ENCODE assay signal across 8 cellular contexts in the genomic region with DNA sequence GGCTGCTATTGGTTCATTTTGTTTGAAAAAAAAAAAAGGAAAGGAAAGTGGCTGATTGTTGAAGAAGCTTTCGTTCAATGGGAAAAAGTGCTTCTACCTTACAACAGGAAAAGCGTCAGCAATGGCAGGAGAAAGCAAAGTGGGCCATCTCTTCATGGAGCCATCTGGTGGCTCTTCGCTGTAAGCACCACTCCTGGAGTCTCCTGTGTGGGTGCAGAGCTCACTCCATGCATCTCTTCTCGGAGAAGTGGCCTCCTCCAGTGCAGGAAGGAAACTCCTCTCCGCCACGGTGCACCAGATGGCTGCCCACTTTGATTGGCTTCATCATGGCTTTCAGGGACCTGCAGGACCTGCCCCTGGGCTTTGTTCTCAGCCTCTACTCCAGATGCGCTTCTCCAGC.
A peak's percentile ranks its signal among the peaks of the same experiment; 100 is the strongest.
DNase-seq lines count a peak whose midpoint lies in the region; ATAC-seq and TF ChIP-seq lines count a peak whose summit lies in the region.

No MANE protein-coding gene starts in this region.

- TF ChIP-seq RAD21 in Ishikawa (IDR thresholded peaks at IDR 0.05; ENCODE audit: low read depth), result peak; percentile 71

- ATAC-seq in activated T-cell treated with anti-CD3 and anti-CD28 coated beads, Interleukin-2, amount 50 U/mL, for 4 hours, result no peak
- ATAC-seq in SK-N-SH treated with all-trans-retinoic acid at 6 μM for 48 hours (peak; percentile 70), heart left ventricle (peak; percentile 47 to 90 (median 78)), GM18870 (IDR thresholded peaks at IDR 0.05; ENCODE audit: unreplicated experiment) (no peak)

- peaks cover 0 to 69% (median 3%) of the 10 kb centered on the region in 12 donors for H3K4me1 ChIP-seq in heart left ventricle
- H3K4me1 ChIP-seq in smooth muscle cell (ENCODE audit: low read depth), result peaks cover 13% of the 10 kb centered on the region

- H3K9me3 ChIP-seq in heart left ventricle, result no peaks in the 10 kb centered on the region
- H3K9me3 ChIP-seq in smooth muscle cell (replicated peaks; ENCODE audit: low read depth), result no peaks in the 10 kb centered on the region

- H3K4me1 Mint-ChIP-seq in activated T-cell treated with anti-CD3 and anti-CD28 coated beads, Interleukin-2, amount 50 U/mL, for 4 hours (ENCODE audit: low read depth), result peaks cover 20% of the 10 kb centered on the region

- H3K36me3 Mint-ChIP-seq in activated T-cell treated with anti-CD3 and anti-CD28 coated beads, Interleukin-2, amount 50 U/mL, for 4 hours (ENCODE audit: insufficient read depth), result no peaks in the 10 kb centered on the region

- peaks cover 12% of the 10 kb centered on the region for H3F3A ChIP-seq in smooth muscle cell (ENCODE audit: low read depth)

- H3K9me3 Mint-ChIP-seq in activated T-cell treated with anti-CD3 and anti-CD28 coated beads, Interleukin-2, amount 50 U/mL, for 4 hours, result no peaks in the 10 kb centered on the region

- intact Hi-C loops in heart left ventricle (cut with DNase I), result loop anchor here in 8 of 10 donors (1.0 to 10.0 kb wide), 9 partner anchors 137 to 460 kb away; partner anchors contain the start of genes KLLN (in 5 of the 8), PTEN (in 5 of the 8) and PAPSS2 (in 1 of the 8)

- H3K27ac ChIP-seq in heart left ventricle (no peak overlapping the region), smooth muscle cell (ENCODE audit: low read depth) (no peak overlapping the region)

- H3K4me3 Mint-ChIP-seq in activated T-cell treated with anti-CD3 and anti-CD28 coated beads, Interleukin-2, amount 50 U/mL, for 4 hours, result no peak overlapping the region

- H3K4me3 ChIP-seq in heart left ventricle (no peak overlapping the region), smooth muscle cell (no peak overlapping the region)

- H3K36me3 ChIP-seq in heart left ventricle (no peaks in the 10 kb centered on the region), smooth muscle cell (ENCODE audit: low read depth) (no peaks in the 10 kb centered on the region)

- TF ChIP-seq EP300 in Ishikawa (IDR thresholded peaks at IDR 0.05; ENCODE audit: borderline replicate concordance), result no peak

- H4K20me1 ChIP-seq in smooth muscle cell (ENCODE audit: low read depth), result no peaks in the 10 kb centered on the region

- H3K27me3 ChIP-seq in heart left ventricle (no peaks in the 10 kb centered on the region), smooth muscle cell (ENCODE audit: low read depth) (no peaks in the 10 kb centered on the region)

- DNase-seq in activated T-cell treated with anti-CD3 and anti-CD28 coated beads, Interleukin-2, amount 50 U/mL, for 4 hours, result peak; percentile 12
- DNase-seq in activated T-cell treated with anti-CD3 and anti-CD28 coated beads for 4 hours (no peak), heart left ventricle (peak; percentile 34 to 60 (median 48)), smooth muscle cell (lab: John Stamatoyannopoulos, UW; ENCODE audit: unreplicated experiment) (no peak), GM19240 (ENCODE audit: insufficient read length, low spot score) (no peak)

- TF ChIP-seq POLR2A in heart left ventricle (IDR thresholded peaks at IDR 0.05), result no peak

- 55 to 61% (median 59%) methylated on average over 7 of the region's 7 CpGs for WGBS in heart left ventricle, 4 donors
- 73% methylated on average over 7 of the region's 7 CpGs for WGBS in smooth muscle cell (ENCODE audit: low lambda C conversion rate)

- peak; percentile 48 to 76 (median 66) for TF ChIP-seq CTCF in heart left ventricle (IDR thresholded peaks at IDR 0.05)
- TF ChIP-seq CTCF in smooth muscle cell (IDR thresholded peaks at IDR 0.05; ENCODE audit: borderline replicate concordance, insufficient read depth, poor library complexity, severe bottlenecking), result peak; percentile 43

- H3K27me3 Mint-ChIP-seq in activated T-cell treated with anti-CD3 and anti-CD28 coated beads, Interleukin-2, amount 50 U/mL, for 4 hours (ENCODE audit: low read depth), result no peaks in the 10 kb centered on the region

- no peak overlapping the region for H3K9ac ChIP-seq in smooth muscle cell (ENCODE audit: low read depth)

- no peak overlapping the region for H2AFZ ChIP-seq in smooth muscle cell (ENCODE audit: low read depth)

- no peak overlapping the region for H3K4me2 ChIP-seq in smooth muscle cell

- H3K79me2 ChIP-seq in smooth muscle cell (ENCODE audit: low read depth), result no peaks in the 10 kb centered on the region

TF ChIP-seq in Ishikawa, 13 proteins besides CTCF, POLR2A, EP300 and RAD21:
- TF ChIP-seq, protein P1, sequence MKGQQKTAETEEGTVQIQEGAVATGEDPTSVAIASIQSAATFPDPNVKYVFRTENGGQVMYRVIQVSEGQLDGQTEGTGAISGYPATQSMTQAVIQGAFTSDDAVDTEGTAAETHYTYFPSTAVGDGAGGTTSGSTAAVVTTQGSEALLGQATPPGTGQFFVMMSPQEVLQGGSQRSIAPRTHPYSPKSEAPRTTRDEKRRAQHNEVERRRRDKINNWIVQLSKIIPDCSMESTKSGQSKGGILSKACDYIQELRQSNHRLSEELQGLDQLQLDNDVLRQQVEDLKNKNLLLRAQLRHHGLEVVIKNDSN (IDR thresholded peaks at IDR 0.05), result no peak
- no peak for TF ChIP-seq CEBPB (IDR thresholded peaks at IDR 0.05)
- no peak for TF ChIP-seq TEAD4 (IDR thresholded peaks at IDR 0.05)
- TF ChIP-seq EGR1 (IDR thresholded peaks at IDR 0.05), result no peak
- no peak for TF ChIP-seq TCF12 (IDR thresholded peaks at IDR 0.05; ENCODE audit: low read depth)
- TF ChIP-seq YY1 (IDR thresholded peaks at IDR 0.05; ENCODE audit: low read depth), result 0 out of 2 replicates have a peak, but pooled peaks have one; percentile 31

TF ChIP-seq in SK-N-SH treated with all-trans-retinoic acid at 6 μM for 48 hours, 23 proteins besides CTCF, POLR2A, EP300 and RAD21:
- TF ChIP-seq ZNF70 (CRISPR knock-in tag; IDR thresholded peaks at IDR 0.05) (no peak), ZFP3 (CRISPR knock-in tag; IDR thresholded peaks at IDR 0.05) (no peak), ZFP30 (CRISPR knock-in tag; IDR thresholded peaks at IDR 0.05) (no peak), SNAI2 (CRISPR knock-in tag; IDR thresholded peaks at IDR 0.05) (no peak), ARNTL (CRISPR knock-in tag; IDR thresholded peaks at IDR 0.05; ENCODE audit: borderline replicate concordance, low read depth) (no peak), PPARA (CRISPR knock-in tag; IDR thresholded peaks at IDR 0.05; ENCODE audit: borderline replicate concordance) (no peak), OSR1 (CRISPR knock-in tag; IDR thresholded peaks at IDR 0.05) (no peak), ISL1 (CRISPR knock-in tag; IDR thresholded peaks at IDR 0.05) (no peak), TCF4 (CRISPR knock-in tag; IDR thresholded peaks at IDR 0.05; ENCODE audit: borderline replicate concordance) (no peak), ZC3H10 (CRISPR knock-in tag; IDR thresholded peaks at IDR 0.05) (no peak), ZNF565 (CRISPR knock-in tag; conservative IDR thresholded peaks at IDR 0.05; ENCODE audit: low read depth) (no peak), RARB (CRISPR knock-in tag; IDR thresholded peaks at IDR 0.05) (no peak), GLIS3 (CRISPR knock-in tag; IDR thresholded peaks at IDR 0.05) (no peak)
- TF ChIP-seq, protein P2, sequence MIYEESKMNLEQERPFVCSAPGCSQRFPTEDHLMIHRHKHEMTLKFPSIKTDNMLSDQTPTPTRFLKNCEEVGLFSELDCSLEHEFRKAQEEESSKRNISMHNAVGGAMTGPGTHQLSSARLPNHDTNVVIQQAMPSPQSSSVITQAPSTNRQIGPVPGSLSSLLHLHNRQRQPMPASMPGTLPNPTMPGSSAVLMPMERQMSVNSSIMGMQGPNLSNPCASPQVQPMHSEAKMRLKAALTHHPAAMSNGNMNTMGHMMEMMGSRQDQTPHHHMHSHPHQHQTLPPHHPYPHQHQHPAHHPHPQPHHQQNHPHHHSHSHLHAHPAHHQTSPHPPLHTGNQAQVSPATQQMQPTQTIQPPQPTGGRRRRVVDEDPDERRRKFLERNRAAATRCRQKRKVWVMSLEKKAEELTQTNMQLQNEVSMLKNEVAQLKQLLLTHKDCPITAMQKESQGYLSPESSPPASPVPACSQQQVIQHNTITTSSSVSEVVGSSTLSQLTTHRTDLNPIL (CRISPR knock-in tag; IDR thresholded peaks at IDR 0.05; ENCODE audit: low read depth), result no peak
- TF ChIP-seq, protein P3, sequence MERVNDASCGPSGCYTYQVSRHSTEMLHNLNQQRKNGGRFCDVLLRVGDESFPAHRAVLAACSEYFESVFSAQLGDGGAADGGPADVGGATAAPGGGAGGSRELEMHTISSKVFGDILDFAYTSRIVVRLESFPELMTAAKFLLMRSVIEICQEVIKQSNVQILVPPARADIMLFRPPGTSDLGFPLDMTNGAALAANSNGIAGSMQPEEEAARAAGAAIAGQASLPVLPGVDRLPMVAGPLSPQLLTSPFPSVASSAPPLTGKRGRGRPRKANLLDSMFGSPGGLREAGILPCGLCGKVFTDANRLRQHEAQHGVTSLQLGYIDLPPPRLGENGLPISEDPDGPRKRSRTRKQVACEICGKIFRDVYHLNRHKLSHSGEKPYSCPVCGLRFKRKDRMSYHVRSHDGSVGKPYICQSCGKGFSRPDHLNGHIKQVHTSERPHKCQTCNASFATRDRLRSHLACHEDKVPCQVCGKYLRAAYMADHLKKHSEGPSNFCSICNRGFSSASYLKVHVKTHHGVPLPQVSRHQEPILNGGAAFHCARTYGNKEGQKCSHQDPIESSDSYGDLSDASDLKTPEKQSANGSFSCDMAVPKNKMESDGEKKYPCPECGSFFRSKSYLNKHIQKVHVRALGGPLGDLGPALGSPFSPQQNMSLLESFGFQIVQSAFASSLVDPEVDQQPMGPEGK (CRISPR knock-in tag; IDR thresholded peaks at IDR 0.05; ENCODE audit: borderline replicate concordance), result no peak

Comparison
In these comparisons a context has a peak if more than half of its experiments do, and no peak if none do; other contexts are left out.
1. DNase-seq: peak in activated T-cell treated with anti-CD3 and anti-CD28 coated beads, Interleukin-2, amount 50 U/mL, for 4 hours (single experiment) and heart left ventricle (5 of 5); none in activated T-cell treated with anti-CD3 and anti-CD28 coated beads for 4 hours (single experiment), smooth muscle cell (single experiment) and GM19240 (single experiment).
2. ATAC-seq: peak in SK-N-SH treated with all-trans-retinoic acid at 6 μM for 48 hours (single experiment) and heart left ventricle (4 of 4); none in activated T-cell treated with anti-CD3 and anti-CD28 coated beads, Interleukin-2, amount 50 U/mL, for 4 hours (0 of 2) and GM18870 (single experiment).